25 cellular contexts compared by ENCODE assay signal in the genomic region with DNA sequence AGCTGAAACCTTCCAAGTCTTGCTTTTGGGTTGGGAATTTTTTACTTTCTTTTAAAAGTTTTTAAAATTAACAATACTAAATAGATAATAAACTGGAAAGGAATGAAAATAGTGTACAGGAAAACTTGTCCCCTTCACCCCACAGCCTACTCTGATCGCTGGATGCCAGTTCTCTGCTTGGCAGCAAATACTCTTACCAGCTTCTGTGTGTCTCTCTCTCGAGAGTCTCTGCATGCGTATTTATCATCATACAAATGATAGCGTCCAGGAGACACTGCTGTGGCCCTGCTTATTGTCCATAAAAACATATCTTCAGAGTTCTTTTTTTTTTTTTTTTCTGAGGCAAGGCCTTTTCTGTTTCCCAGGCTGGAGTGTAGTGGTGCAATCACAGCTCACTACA.
DNase-seq lines count a peak whose midpoint lies in the region; ATAC-seq and TF ChIP-seq lines count a peak whose summit lies in the region.
"Had no signal": no experiment of that assay in that cellular context is flagged by ENCODE, and none has a peak within 500 bp of the region (broad histone marks: within the 10 kb centered on the region; RNA-seq: fewer than 3 reads in every experiment).

No MANE protein-coding gene starts in this region.

- H3K4me1 ChIP-seq in left ventricle myocardium inferior = peaks cover 66% of the 10 kb centered on the region
- H3K4me1 ChIP-seq in right cardiac atrium (ENCODE audit: control insufficient read depth, insufficient read depth, low read length) = peaks cover 10% of the 10 kb centered on the region
- peaks cover 24 to 30% of the 10 kb centered on the region in 2 experiments for H3K4me1 ChIP-seq in neutrophil (ENCODE audit: control insufficient read depth in 1 of 2, insufficient read depth in 1 of 2, low read depth in 1 of 2, low read length in 1 of 2)
- H3K4me1 ChIP-seq in SK-N-SH (ENCODE audit: control insufficient read depth in 1 of 2, insufficient read depth in 2 of 2, low read depth in 1 of 2, low read length in 1 of 2) = peaks cover 7 to 19% of the 10 kb centered on the region in 2 experiments; a peak in 3 of 4 replicates
- H3K4me1 ChIP-seq: BE2C had no signal

- TF ChIP-seq CTCF in left ventricle myocardium inferior (IDR thresholded peaks at IDR 0.05; ENCODE audit: borderline replicate concordance) = no peak
- no peak for TF ChIP-seq CTCF in neutrophil (IDR thresholded peaks at IDR 0.05)
- TF ChIP-seq CTCF in SK-N-SH (IDR thresholded peaks at IDR 0.05) = no peak

- H3K36me3 ChIP-seq in left ventricle myocardium inferior = no peaks in the 10 kb centered on the region
- H3K36me3 ChIP-seq in neutrophil = no peaks in the 10 kb centered on the region
- peaks cover 0 to 7% of the 10 kb centered on the region in 2 experiments for H3K36me3 ChIP-seq in SK-N-SH (replicated peaks in 1 of 2; ENCODE audit: control insufficient read depth in 1 of 2, insufficient read depth in 2 of 2, low read length in 1 of 2)
- H3K36me3 ChIP-seq: BE2C had no signal

- H3K27ac ChIP-seq in left ventricle myocardium inferior (replicated peaks) (peak overlapping the region; percentile 22), right cardiac atrium (ENCODE audit: low read length) (no peak overlapping the region), neutrophil (peak overlapping the region; percentile 88), SK-N-SH (ENCODE audit: low read depth in 2 of 2, low read length in 1 of 2) (no peak overlapping the region)
- H3K27ac ChIP-seq: BLaER1 had no signal

- WGBS in right cardiac atrium = 75% methylated on average over 4 of the region's 4 CpGs
- WGBS in SK-N-SH (ENCODE audit: low lambda C conversion rate) = 96% methylated on average over 4 of the region's 4 CpGs

- TF ChIP-seq RAD21 in SK-N-SH (IDR thresholded peaks at IDR 0.05; ENCODE audit: low read length) = no peak

- no peaks in the 10 kb centered on the region for H3K9me2 ChIP-seq in SK-N-SH

- H3K27me3 ChIP-seq in left ventricle myocardium inferior (ENCODE audit: low read depth) = no peaks in the 10 kb centered on the region
- no peaks in the 10 kb centered on the region for H3K27me3 ChIP-seq in right cardiac atrium (ENCODE audit: control insufficient read depth, insufficient read depth)
- H3K27me3 ChIP-seq in neutrophil = no peaks in the 10 kb centered on the region
- no peaks in the 10 kb centered on the region for H3K27me3 ChIP-seq in SK-N-SH (ENCODE audit: insufficient read depth)
- H3K27me3 ChIP-seq: BE2C, BLaER1 had no signal

- peaks cover 98% of the 10 kb centered on the region for H3K79me2 ChIP-seq in SK-N-SH (ENCODE audit: insufficient read depth)

- intact Hi-C loops in Right ventricle myocardium superior (cut with DNase I) (no loop called here), cardiac septum (cut with DNase I) (no loop called here), left ventricle myocardium inferior (cut with micrococcal nuclease) (no loop called here), right cardiac atrium (cut with DNase I) (no loop called here)

- peaks cover 42% of the 10 kb centered on the region for H4K20me1 ChIP-seq in SK-N-SH (ENCODE audit: insufficient read depth)

- no peak overlapping the region for H3K9ac ChIP-seq in SK-N-SH
- H3K9ac ChIP-seq: BLaER1 had no signal

- no peak for TF ChIP-seq EP300 in SK-N-SH (IDR thresholded peaks at IDR 0.05; ENCODE audit: borderline replicate concordance in 1 of 2, low read depth in 1 of 2, low read length in 1 of 2)

- CTCF ChIA-PET in SK-N-SH (lab: Yijun Ruan, JAX) = no interaction called here

- no peak for DNase-seq in Right ventricle myocardium superior
- no peak for DNase-seq in cardiac septum (ENCODE audit: low spot score)
- DNase-seq in left ventricle myocardium inferior = no peak
- no peak for DNase-seq in right cardiac atrium
- peak; percentile 35 for DNase-seq in amniotic epithelial cell (ENCODE audit: low read depth)
- no peak for DNase-seq in SK-N-SH
- DNase-seq: 8988T; ACHN; BE2C; C1 segment of cervical spinal cord; CD4-positive, alpha-beta memory T cell; CD4-positive, CD25-positive, alpha-beta regulatory T cell; CD8-positive, alpha-beta memory T cell; COR-L47; DMS 273 treated with DMSO at 0.1 percent for 48 hours; DMS153; DMS53; DMS79; DND-41; EL; GDM1 had no signal

- H3K9me3 ChIP-seq in left ventricle myocardium inferior (replicated peaks) = peaks cover 32% of the 10 kb centered on the region
- H3K9me3 ChIP-seq in right cardiac atrium (ENCODE audit: control insufficient read depth, low read length) = no peaks in the 10 kb centered on the region
- H3K9me3 ChIP-seq in neutrophil = no peaks in the 10 kb centered on the region
- H3K9me3 ChIP-seq in SK-N-SH = no peaks in the 10 kb centered on the region
- H3K9me3 ChIP-seq: BE2C had no signal

- POLR2A ChIA-PET in SK-N-SH (lab: Yijun Ruan, JAX) = no interaction called here

- peaks cover 5% of the 10 kb centered on the region for H3F3A ChIP-seq in SK-N-SH (replicated peaks; ENCODE audit: insufficient read depth)

- peak; percentile 76 for ATAC-seq in Right ventricle myocardium superior (ENCODE audit: poor library complexity)
- no peak for ATAC-seq in right cardiac atrium
- ATAC-seq in HG03280 (IDR thresholded peaks at IDR 0.05; ENCODE audit: unreplicated experiment) = no peak
- ATAC-seq: GM12878 had no signal

- H3K4me3 ChIP-seq in left ventricle myocardium inferior (no peak overlapping the region), right cardiac atrium (ENCODE audit: low read length) (no peak overlapping the region), neutrophil (ENCODE audit: low read depth in 1 of 2, low read length in 1 of 2) (no peak overlapping the region), SK-N-SH (ENCODE audit: low read depth in 2 of 2, low read length in 1 of 2) (no peak overlapping the region)
- H3K4me3 ChIP-seq: BLaER1, GM12878 had no signal

- H2AFZ ChIP-seq in SK-N-SH (ENCODE audit: low read depth) = no peak overlapping the region

- no peak overlapping the region for H3K4me2 ChIP-seq in SK-N-SH
- H3K4me2 ChIP-seq: BLaER1 had no signal

TF ChIP-seq in SK-N-SH, 30 proteins besides CTCF, POLR2A, EP300 and RAD21:
- TF ChIP-seq, protein P1, sequence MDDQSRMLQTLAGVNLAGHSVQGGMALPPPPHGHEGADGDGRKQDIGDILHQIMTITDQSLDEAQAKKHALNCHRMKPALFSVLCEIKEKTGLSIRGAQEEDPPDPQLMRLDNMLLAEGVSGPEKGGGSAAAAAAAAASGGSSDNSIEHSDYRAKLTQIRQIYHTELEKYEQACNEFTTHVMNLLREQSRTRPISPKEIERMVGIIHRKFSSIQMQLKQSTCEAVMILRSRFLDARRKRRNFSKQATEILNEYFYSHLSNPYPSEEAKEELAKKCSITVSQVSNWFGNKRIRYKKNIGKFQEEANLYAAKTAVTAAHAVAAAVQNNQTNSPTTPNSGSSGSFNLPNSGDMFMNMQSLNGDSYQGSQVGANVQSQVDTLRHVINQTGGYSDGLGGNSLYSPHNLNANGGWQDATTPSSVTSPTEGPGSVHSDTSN (IDR thresholded peaks at IDR 0.05) = no peak
- TF ChIP-seq, protein P2, sequence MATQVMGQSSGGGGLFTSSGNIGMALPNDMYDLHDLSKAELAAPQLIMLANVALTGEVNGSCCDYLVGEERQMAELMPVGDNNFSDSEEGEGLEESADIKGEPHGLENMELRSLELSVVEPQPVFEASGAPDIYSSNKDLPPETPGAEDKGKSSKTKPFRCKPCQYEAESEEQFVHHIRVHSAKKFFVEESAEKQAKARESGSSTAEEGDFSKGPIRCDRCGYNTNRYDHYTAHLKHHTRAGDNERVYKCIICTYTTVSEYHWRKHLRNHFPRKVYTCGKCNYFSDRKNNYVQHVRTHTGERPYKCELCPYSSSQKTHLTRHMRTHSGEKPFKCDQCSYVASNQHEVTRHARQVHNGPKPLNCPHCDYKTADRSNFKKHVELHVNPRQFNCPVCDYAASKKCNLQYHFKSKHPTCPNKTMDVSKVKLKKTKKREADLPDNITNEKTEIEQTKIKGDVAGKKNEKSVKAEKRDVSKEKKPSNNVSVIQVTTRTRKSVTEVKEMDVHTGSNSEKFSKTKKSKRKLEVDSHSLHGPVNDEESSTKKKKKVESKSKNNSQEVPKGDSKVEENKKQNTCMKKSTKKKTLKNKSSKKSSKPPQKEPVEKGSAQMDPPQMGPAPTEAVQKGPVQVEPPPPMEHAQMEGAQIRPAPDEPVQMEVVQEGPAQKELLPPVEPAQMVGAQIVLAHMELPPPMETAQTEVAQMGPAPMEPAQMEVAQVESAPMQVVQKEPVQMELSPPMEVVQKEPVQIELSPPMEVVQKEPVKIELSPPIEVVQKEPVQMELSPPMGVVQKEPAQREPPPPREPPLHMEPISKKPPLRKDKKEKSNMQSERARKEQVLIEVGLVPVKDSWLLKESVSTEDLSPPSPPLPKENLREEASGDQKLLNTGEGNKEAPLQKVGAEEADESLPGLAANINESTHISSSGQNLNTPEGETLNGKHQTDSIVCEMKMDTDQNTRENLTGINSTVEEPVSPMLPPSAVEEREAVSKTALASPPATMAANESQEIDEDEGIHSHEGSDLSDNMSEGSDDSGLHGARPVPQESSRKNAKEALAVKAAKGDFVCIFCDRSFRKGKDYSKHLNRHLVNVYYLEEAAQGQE (IDR thresholded peaks at IDR 0.05; ENCODE audit: low read depth, low read length) = no peak
- TF ChIP-seq GABPA (IDR thresholded peaks at IDR 0.05; ENCODE audit: low read depth) (no peak), NRF1 (IDR thresholded peaks at IDR 0.05; ENCODE audit: low read depth, low read length) (no peak), SMC3 (IDR thresholded peaks at IDR 0.05; ENCODE audit: low read depth, low read length) (no peak), MEF2A (IDR thresholded peaks at IDR 0.05; ENCODE audit: borderline replicate concordance, low read depth) (no peak), RCOR1 (IDR thresholded peaks at IDR 0.05; ENCODE audit: low read length) (no peak), EZH2phosphoT487 (IDR thresholded peaks at IDR 0.05; ENCODE audit: borderline replicate concordance, low read depth) (no peak), FOXJ3 (CRISPR knock-in tag; IDR thresholded peaks at IDR 0.05) (no peak), ELF1 (IDR thresholded peaks at IDR 0.05) (no peak), RXRA (IDR thresholded peaks at IDR 0.05; ENCODE audit: borderline replicate concordance, low read depth) (no peak)
- TF ChIP-seq, protein P3, sequence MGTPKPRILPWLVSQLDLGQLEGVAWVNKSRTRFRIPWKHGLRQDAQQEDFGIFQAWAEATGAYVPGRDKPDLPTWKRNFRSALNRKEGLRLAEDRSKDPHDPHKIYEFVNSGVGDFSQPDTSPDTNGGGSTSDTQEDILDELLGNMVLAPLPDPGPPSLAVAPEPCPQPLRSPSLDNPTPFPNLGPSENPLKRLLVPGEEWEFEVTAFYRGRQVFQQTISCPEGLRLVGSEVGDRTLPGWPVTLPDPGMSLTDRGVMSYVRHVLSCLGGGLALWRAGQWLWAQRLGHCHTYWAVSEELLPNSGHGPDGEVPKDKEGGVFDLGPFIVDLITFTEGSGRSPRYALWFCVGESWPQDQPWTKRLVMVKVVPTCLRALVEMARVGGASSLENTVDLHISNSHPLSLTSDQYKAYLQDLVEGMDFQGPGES (IDR thresholded peaks at IDR 0.05; ENCODE audit: low read depth, low read length) = no peak
TF ChIP-seq in SK-N-SH: peak in this region for 0.

Comparison
In these comparisons a context has a peak if more than half of its experiments do, and no peak if none do; other contexts are left out.
1. H3K27ac ChIP-seq: peak in left ventricle myocardium inferior (single experiment) and neutrophil (single experiment); none in right cardiac atrium (single experiment) and SK-N-SH (0 of 2).